In the genomic region with DNA sequence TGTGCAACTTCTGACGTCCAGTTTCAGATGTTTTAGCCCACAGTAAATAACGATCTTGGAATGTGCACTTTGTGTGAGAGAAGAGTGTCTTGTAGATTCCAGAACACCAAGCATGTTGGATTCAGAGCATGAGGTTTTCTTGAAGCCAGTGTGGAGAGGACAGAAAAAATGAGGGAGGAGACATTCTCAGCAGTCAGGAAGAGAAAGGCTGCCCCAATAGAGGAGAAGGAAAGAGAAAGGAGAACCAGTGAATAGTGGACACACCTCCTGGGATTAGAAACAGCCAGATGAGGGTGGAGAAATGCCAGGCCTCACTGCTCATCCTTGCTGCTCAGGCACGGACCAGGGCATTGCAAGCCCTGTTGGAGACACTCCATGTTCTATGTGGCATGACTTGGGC, we compare ENCODE assay signal across 14 cellular contexts.
DNase-seq lines count a peak whose midpoint lies in the region; ATAC-seq and TF ChIP-seq lines count a peak whose summit lies in the region.
"Had no signal": no experiment of that assay in that cellular context is flagged by ENCODE, and none has a peak within 500 bp of the region (broad histone marks: within the 10 kb centered on the region; RNA-seq: fewer than 3 reads in every experiment).

No MANE protein-coding gene starts in this region.

- H3K4me3 ChIP-seq in fibroblast of mammary gland (ENCODE audit: control insufficient read depth, low read depth, low read length) (no peak overlapping the region), thyroid gland (replicated peaks in 1 of 3) (no peak overlapping the region)
- H3K4me3 ChIP-seq: BLaER1 treated with 17β-estradiol and CSF1 and Interleukin-3, amounts not matched to agents 10 nM and 100 nM; GM12878; HAP-1 had no signal

- 40 to 50% methylated on average over 3 of the region's 3 CpGs for WGBS in thyroid gland, 2 donors

- H3K4me1 ChIP-seq in thyroid gland, result no peaks in the 10 kb centered on the region
- H3K4me1 ChIP-seq: BLaER1 treated with 17β-estradiol and CSF1 and Interleukin-3, amounts not matched to agents 10 nM and 100 nM; HAP-1 had no signal

- no peaks in the 10 kb centered on the region for H3K27me3 ChIP-seq in thyroid gland
- H3K27me3 ChIP-seq: BLaER1 treated with 17β-estradiol and CSF1 and Interleukin-3, amounts not matched to agents 10 nM and 100 nM had no signal

- H3K36me3 ChIP-seq in thyroid gland, result no peaks in the 10 kb centered on the region
- H3K36me3 ChIP-seq: BLaER1 treated with 17β-estradiol and CSF1 and Interleukin-3, amounts not matched to agents 10 nM and 100 nM; HAP-1 had no signal

- TF ChIP-seq CTCF in fibroblast of mammary gland (conservative IDR thresholded peaks at IDR 0.05; ENCODE audit: control insufficient read depth, insufficient read depth, low read depth, low read length) (no peak), thyroid gland (IDR thresholded peaks at IDR 0.05) (no peak)

- DNase-seq in AG20443 (ENCODE audit: low spot score) (peak; percentile 41), MV-4-11 (lab: John Stamatoyannopoulos, UW) (peak; percentile 6), fibroblast of mammary gland (ENCODE audit: low read depth) (peak; percentile 33), thyroid gland (peak; percentile 15 to 41), RPMI8226 (no peak), iPS-NIHi11 (ENCODE audit: low spot score) (no peak)
- DNase-seq: Calu3; CD4-positive, CD25-positive, alpha-beta regulatory T cell; DMS 273 treated with DMSO at 0.1 percent for 48 hours; KG1 had no signal

- H3K9me3 ChIP-seq in thyroid gland, result no peaks in the 10 kb centered on the region
- H3K9me3 ChIP-seq: BLaER1 treated with 17β-estradiol and CSF1 and Interleukin-3, amounts not matched to agents 10 nM and 100 nM; HAP-1 had no signal

- intact Hi-C loops in thyroid gland (cut with DNase I), result no loop called here

- no peak overlapping the region for H3K27ac ChIP-seq in thyroid gland
- H3K27ac ChIP-seq: BLaER1 treated with 17β-estradiol and CSF1 and Interleukin-3, amounts not matched to agents 10 nM and 100 nM had no signal

- no peak for TF ChIP-seq POLR2A in thyroid gland (IDR thresholded peaks at IDR 0.05)

- no peak for ATAC-seq in GM21528 (IDR thresholded peaks at IDR 0.05; ENCODE audit: low FRiP score, unreplicated experiment)
- ATAC-seq: GM12878 had no signal

Comparison
In these comparisons a context has a peak if more than half of its experiments do, and no peak if none do; other contexts are left out.
1. DNase-seq: peak in AG20443 (single experiment), MV-4-11 (single experiment), fibroblast of mammary gland (single experiment) and thyroid gland (2 of 2); none in RPMI8226 (single experiment) and iPS-NIHi11 (single experiment).